21 cellular contexts compared by ENCODE assay signal in the genomic region with DNA sequence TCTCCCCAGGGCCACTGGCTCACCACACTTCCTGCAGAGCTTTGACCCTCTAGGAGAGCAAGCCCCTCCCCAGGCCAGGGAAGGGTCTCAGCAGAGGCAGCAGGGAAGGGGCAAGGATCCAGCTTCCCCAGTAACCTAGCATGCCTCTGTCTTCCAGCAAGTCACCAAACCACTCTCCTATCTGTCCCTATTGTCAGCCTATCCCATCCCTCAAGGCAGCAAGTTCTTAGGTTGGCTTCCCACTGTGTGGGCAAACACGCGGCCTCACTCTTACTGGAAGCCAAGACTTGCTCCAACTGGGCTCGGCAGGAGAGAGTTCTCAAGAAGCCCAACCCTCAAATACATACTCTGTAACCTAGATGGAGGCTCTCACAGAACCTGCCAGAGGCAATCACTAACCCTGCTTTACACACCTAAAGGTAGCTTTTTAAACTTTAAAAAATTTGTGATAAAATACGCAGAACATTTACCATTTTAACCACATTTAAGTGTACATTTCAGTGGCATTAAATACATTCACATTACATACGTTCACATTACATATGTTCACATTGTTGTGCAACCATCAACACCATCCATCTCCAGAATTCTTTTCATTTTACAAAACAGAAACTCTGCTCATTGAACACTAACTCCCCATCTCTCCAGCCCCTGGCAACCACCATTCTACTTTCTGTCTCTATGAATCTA. TPM values are rescaled to one million over a fixed set of nuclear protein-coding genes. Genes with fewer than 3 reads are reported as not detected.
A peak's percentile ranks its signal among the peaks of the same experiment; 100 is the strongest.
DNase-seq lines count a peak whose midpoint lies in the region; ATAC-seq and TF ChIP-seq lines count a peak whose summit lies in the region.
"Had no signal": no experiment of that assay in that cellular context is flagged by ENCODE, and none has a peak within 500 bp of the region (broad histone marks: within the 10 kb centered on the region; RNA-seq: fewer than 3 reads in every experiment).

No MANE protein-coding gene starts in this region.

- peak overlapping the region; percentile 73 for H2AK5ac ChIP-seq in neuronal stem cell (ENCODE audit: low read depth, low read length)

- no peak overlapping the region for H3K14ac ChIP-seq in neuronal stem cell (ENCODE audit: low read length)

- no peaks in the 10 kb centered on the region for H3F3A ChIP-seq in Loucy (ENCODE audit: low read depth)

- CTCF ChIA-PET in CD8-positive, alpha-beta memory T cell (lab: Charles Lee), result interaction anchor here (1.4 to 3.2 kb wide), 3 partner anchors 10 to 402 kb away, joined by 4 to 13 read pairs (median 6); a partner anchor contains a TSS

- H3K4me3 ChIP-seq in CD8-positive, alpha-beta memory T cell (ENCODE audit: low read length), result no peak overlapping the region
- H3K4me3 ChIP-seq in Loucy (ENCODE audit: low read length, poor library complexity, severe bottlenecking), result no peak overlapping the region
- H3K4me3 ChIP-seq in choroid plexus epithelial cell (ENCODE audit: low read depth, low read length), result no peak overlapping the region
- no peak overlapping the region for H3K4me3 ChIP-seq in neuronal stem cell (ENCODE audit: low read length in 2 of 2)
- H3K4me3 ChIP-seq: gastrocnemius medialis had no signal

- H3K9me3 ChIP-seq in CD8-positive, alpha-beta memory T cell (ENCODE audit: low read length), result no peaks in the 10 kb centered on the region
- H3K9me3 ChIP-seq in Loucy (ENCODE audit: insufficient read depth, low read depth, low read length), result no peaks in the 10 kb centered on the region
- peaks cover 0 to 5% of the 10 kb centered on the region in 2 donors for H3K9me3 ChIP-seq in neuronal stem cell (replicated peaks in 1 of 2; ENCODE audit: control insufficient read depth in 2 of 2, insufficient read depth in 1 of 2, low read depth in 1 of 2, low read length in 2 of 2)
- H3K9me3 ChIP-seq: gastrocnemius medialis had no signal

- no peak overlapping the region for H4K91ac ChIP-seq in neuronal stem cell (ENCODE audit: low read depth, low read length, poor library complexity)

- peak overlapping the region; percentile 34 for H3K23ac ChIP-seq in neuronal stem cell (ENCODE audit: low read depth, low read length, poor library complexity)

- peak overlapping the region; percentile 89 for H3K18ac ChIP-seq in neuronal stem cell (ENCODE audit: low read length)

- peak overlapping the region; percentile 35 for H2BK120ac ChIP-seq in neuronal stem cell (ENCODE audit: low read depth, low read length)

- H3K4me1 ChIP-seq in CD8-positive, alpha-beta memory T cell (ENCODE audit: insufficient read depth, low read length), result peaks cover 7% of the 10 kb centered on the region
- H3K4me1 ChIP-seq in Loucy (ENCODE audit: insufficient read depth, low read length, poor library complexity, severe bottlenecking) (peaks cover 37% of the 10 kb centered on the region), neuronal stem cell (ENCODE audit: control insufficient read depth in 2 of 2, insufficient read depth in 1 of 2, low read depth in 1 of 2, low read length in 2 of 2) (peaks cover 10 to 19% of the 10 kb centered on the region in 2 donors)

- H3K36me3 Mint-ChIP-seq in CD8-positive, alpha-beta memory T cell, result peaks cover 0 to 2% (median 0%) of the 10 kb centered on the region in 3 donors

- H3K27ac ChIP-seq in CD8-positive, alpha-beta memory T cell (ENCODE audit: low read depth, low read length), result peak overlapping the region; percentile 18
- H3K27ac ChIP-seq in neuronal stem cell (replicated peaks; ENCODE audit: low read length), result no peak overlapping the region
- H3K27ac ChIP-seq: gastrocnemius medialis had no signal

- no peaks in the 10 kb centered on the region for H3K9me2 ChIP-seq in Loucy (replicated peaks; ENCODE audit: low read depth, low read length)

- POLR2A ChIA-PET in CD8-positive, alpha-beta memory T cell (lab: Charles Lee), result no interaction called here

- peak overlapping the region; percentile 72 for H2BK15ac ChIP-seq in neuronal stem cell (ENCODE audit: low read length)

- H4K8ac ChIP-seq in neuronal stem cell (ENCODE audit: low read depth, low read length), result peak overlapping the region; percentile 83

- H3K79me2 ChIP-seq in Loucy (ENCODE audit: insufficient read depth, low read length), result peaks cover 10% of the 10 kb centered on the region; the same call in 1 of the 2 replicates

- no peak for DNase-seq in CD8-positive, alpha-beta memory T cell
- DNase-seq in choroid plexus epithelial cell (ENCODE audit: low read depth) (peak; percentile 77), neuronal stem cell (ENCODE audit: low spot score) (no peak), DMS 273 treated with DMSO at 0.1 percent for 48 hours (lab: John Stamatoyannopoulos, UW) (no peak), NCI-H1694 (lab: John Stamatoyannopoulos, UW) (no peak)
- DNase-seq: ACHN; activated CD4-positive, alpha-beta T cell treated with anti-CD3 and anti-CD28 coated beads for 36 hours; activated CD8-positive, alpha-beta T cell treated with anti-CD3 and anti-CD28 coated beads, Interleukin-2, amount 10 ng/mL, durations not matched to agents 7 days and 5 days; activated effector memory CD4-positive, alpha-beta T cell treated with anti-CD3 and anti-CD28 coated beads, Interleukin-2, amount 50 U/mL, for 16 hours; COR-L47; DMS79; gastrocnemius medialis; GF-D8; hippocampal formation; NCI-H146; NCI-H510A; stimulated activated naive CD8-positive, alpha-beta T cell treated with anti-CD3 and anti-CD28 coated beads, Interleukin-15, amount 100 ng/mL, for 72 hours had no signal

- H2AFZ ChIP-seq in Loucy (ENCODE audit: low read length), result no peak overlapping the region
- H2AFZ ChIP-seq in neuronal stem cell (ENCODE audit: low read length), result no peak overlapping the region

- peaks cover 6 to 11% of the 10 kb centered on the region in 2 donors for H3K27me3 Mint-ChIP-seq in CD8-positive, alpha-beta memory T cell

- H3K36me3 ChIP-seq in CD8-positive, alpha-beta memory T cell (ENCODE audit: insufficient read depth, low read length), result no peaks in the 10 kb centered on the region
- H3K36me3 ChIP-seq in Loucy (ENCODE audit: insufficient read depth, low read length) (no peaks in the 10 kb centered on the region), neuronal stem cell (replicated peaks in 1 of 2; ENCODE audit: control insufficient read depth in 2 of 2, insufficient read depth in 2 of 2, low read length in 2 of 2) (no peaks in the 10 kb centered on the region)
- H3K36me3 ChIP-seq: gastrocnemius medialis had no signal

- H2BK12ac ChIP-seq in neuronal stem cell (ENCODE audit: low read length), result peak overlapping the region; percentile 77

- no peaks in the 10 kb centered on the region for H3K79me1 ChIP-seq in neuronal stem cell (ENCODE audit: low read depth, low read length)

- no peak overlapping the region for H3K4me3 Mint-ChIP-seq in CD8-positive, alpha-beta memory T cell
- H3K4me3 Mint-ChIP-seq: activated CD4-positive, alpha-beta T cell treated with anti-CD3 and anti-CD28 coated beads for 36 hours; activated CD8-positive, alpha-beta T cell treated with anti-CD3 and anti-CD28 coated beads, Interleukin-2, amount 10 ng/mL, durations not matched to agents 7 days and 5 days; central memory CD8-positive, alpha-beta T cell; stimulated activated naive CD8-positive, alpha-beta T cell treated with anti-CD3 and anti-CD28 coated beads, Interleukin-15, amount 100 ng/mL, for 72 hours had no signal

- H2BK5ac ChIP-seq in neuronal stem cell (ENCODE audit: low read length), result no peak overlapping the region

- no peaks in the 10 kb centered on the region for H4K20me1 ChIP-seq in Loucy (ENCODE audit: insufficient read depth, low read length, poor library complexity, severe bottlenecking)

- no peak for ATAC-seq in HG02885 (IDR thresholded peaks at IDR 0.05; ENCODE audit: poor library complexity, unreplicated experiment)
- no peak for ATAC-seq in HG02970 (IDR thresholded peaks at IDR 0.05; ENCODE audit: low FRiP score, unreplicated experiment)
- ATAC-seq: activated CD4-positive, alpha-beta T cell treated with anti-CD3 and anti-CD28 coated beads for 36 hours; activated CD8-positive, alpha-beta T cell treated with anti-CD3 and anti-CD28 coated beads, Interleukin-2, amount 10 ng/mL, durations not matched to agents 7 days and 5 days; gastrocnemius medialis; stimulated activated naive CD8-positive, alpha-beta T cell treated with anti-CD3 and anti-CD28 coated beads, Interleukin-15, amount 100 ng/mL, for 72 hours had no signal

- TF ChIP-seq CTCF in Loucy (conservative IDR thresholded peaks at IDR 0.05; ENCODE audit: low read length) (no peak), choroid plexus epithelial cell (conservative IDR thresholded peaks at IDR 0.05; ENCODE audit: low read depth, low read length) (no peak)

- peak overlapping the region; percentile 8 for H3K9ac ChIP-seq in Loucy (ENCODE audit: low read depth, low read length, poor library complexity, severe bottlenecking)
- H3K9ac ChIP-seq in neuronal stem cell (ENCODE audit: low read depth, low read length, poor library complexity), result no peak overlapping the region

- 100% methylated on average over 1 of the region's 5 CpGs; no CpG with 5 or more reads in 1 of the 2 donors for WGBS in neuronal stem cell (ENCODE audit: extremely low coverage in 2 of 2, insufficient read length in 2 of 2, insufficient replicate concordance in 1 of 2), 2 donors

- H3K4me2 ChIP-seq in Loucy (ENCODE audit: low read depth, low read length, poor library complexity, severe bottlenecking), result no peak overlapping the region
- no peak overlapping the region for H3K4me2 ChIP-seq in neuronal stem cell (ENCODE audit: insufficient read depth, low read length, poor library complexity, severe bottlenecking)

- no peaks in the 10 kb centered on the region for H3K9me3 Mint-ChIP-seq in CD8-positive, alpha-beta memory T cell
- H3K9me3 Mint-ChIP-seq: central memory CD8-positive, alpha-beta T cell; stimulated activated naive CD8-positive, alpha-beta T cell treated with anti-CD3 and anti-CD28 coated beads, Interleukin-15, amount 100 ng/mL, for 72 hours had no signal

- H3K27me3 ChIP-seq in CD8-positive, alpha-beta memory T cell (ENCODE audit: insufficient read depth, low read length, poor library complexity, severe bottlenecking), result no peaks in the 10 kb centered on the region
- H3K27me3 ChIP-seq in Loucy (ENCODE audit: insufficient read depth, low read length, poor library complexity, severe bottlenecking) (no peaks in the 10 kb centered on the region), neuronal stem cell (ENCODE audit: control insufficient read depth in 3 of 3, insufficient read depth in 3 of 3, low read depth in 1 of 3, low read length in 3 of 3) (peaks cover 0 to 4% (median 0%) of the 10 kb centered on the region in 3 experiments)
- H3K27me3 ChIP-seq: gastrocnemius medialis had no signal

- H3K4me1 Mint-ChIP-seq in CD8-positive, alpha-beta memory T cell, result peaks cover 6 to 11% (median 10%) of the 10 kb centered on the region in 3 donors

- H3K27ac Mint-ChIP-seq in CD8-positive, alpha-beta memory T cell, result peak overlapping the region in 1 of 8 donors; percentile 80
- H3K27ac Mint-ChIP-seq: activated CD4-positive, alpha-beta T cell treated with anti-CD3 and anti-CD28 coated beads for 36 hours; activated CD8-positive, alpha-beta T cell treated with anti-CD3 and anti-CD28 coated beads, Interleukin-2, amount 10 ng/mL, durations not matched to agents 7 days and 5 days; stimulated activated naive CD8-positive, alpha-beta T cell treated with anti-CD3 and anti-CD28 coated beads, Interleukin-15, amount 100 ng/mL, for 72 hours had no signal

- H3K4ac ChIP-seq in neuronal stem cell (ENCODE audit: low read length), result no peak overlapping the region

RNA-seq across cellular contexts. Expression of a gene that starts 58.5 kb away (rescaled TPM):
- total RNA-seq in CD8-positive, alpha-beta memory T cell, result 10 to 100 TPM; 48.5 to 48.7 TPM
- 108 TPM for polyA plus RNA-seq in CD8-positive, alpha-beta memory T cell
- 64.6 TPM for polyA plus RNA-seq in neuronal stem cell (2013, experiment 1 of 2)
- polyA plus RNA-seq in neuronal stem cell (2013, experiment 2 of 2), result 66.2 TPM

RNA-seq across cellular contexts. Expression of a gene that starts 58.6 kb away (rescaled TPM):
- 10 to 100 TPM; 18.4 to 20.3 TPM for total RNA-seq in CD8-positive, alpha-beta memory T cell
- 1.9 TPM for polyA plus RNA-seq in CD8-positive, alpha-beta memory T cell
- 28.8 TPM for polyA plus RNA-seq in neuronal stem cell (2013, experiment 1 of 2)
- polyA plus RNA-seq in neuronal stem cell (2013, experiment 2 of 2), result 27.4 TPM
